1 cellular context compared by ENCODE assay signal in the genomic region with DNA sequence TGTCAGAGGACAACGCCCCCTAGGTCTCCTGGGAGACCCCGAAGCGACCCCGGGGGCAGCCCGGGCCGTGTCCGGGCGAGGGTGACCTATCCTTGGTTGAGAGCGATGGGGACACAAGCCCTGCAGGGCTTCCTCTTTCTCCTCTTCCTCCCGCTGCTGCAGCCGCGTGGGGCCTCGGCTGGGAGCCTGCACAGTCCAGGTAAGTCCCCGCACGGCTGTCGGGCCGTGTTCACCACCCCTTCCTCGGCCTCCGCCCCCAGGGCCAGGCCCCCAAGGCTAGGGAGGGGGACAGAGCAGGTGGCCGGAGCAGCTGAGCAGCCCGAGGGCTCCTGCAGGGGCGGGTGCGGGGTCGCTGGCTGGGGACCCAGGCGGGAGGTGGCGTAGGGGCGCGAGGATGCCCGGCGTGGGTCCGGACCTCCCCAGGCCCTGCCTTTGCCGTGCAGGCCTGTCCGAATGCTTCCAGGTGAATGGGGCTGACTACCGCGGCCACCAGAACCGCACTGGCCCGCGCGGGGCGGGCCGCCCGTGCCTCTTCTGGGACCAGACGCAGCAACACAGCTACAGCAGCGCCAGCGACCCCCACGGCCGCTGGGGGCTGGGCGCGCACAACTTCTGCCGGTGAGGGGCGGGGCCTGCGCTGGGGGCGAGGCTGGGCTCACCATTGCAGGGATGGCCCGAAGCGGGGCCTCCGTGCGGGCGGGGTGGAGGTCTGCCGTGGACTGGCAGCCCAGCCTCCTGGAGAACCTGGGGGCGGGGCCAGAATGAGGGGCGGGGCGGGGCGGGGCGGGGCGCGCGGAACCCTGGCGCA.
TF ChIP-seq lines count a peak whose summit lies in the region.

No MANE protein-coding gene starts in this region.

TF ChIP-seq in HepG2, 621 proteins besides CTCF, POLR2A, EP300 and RAD21 (continued from another document and continues in another):
- TF ChIP-seq, protein P1, sequence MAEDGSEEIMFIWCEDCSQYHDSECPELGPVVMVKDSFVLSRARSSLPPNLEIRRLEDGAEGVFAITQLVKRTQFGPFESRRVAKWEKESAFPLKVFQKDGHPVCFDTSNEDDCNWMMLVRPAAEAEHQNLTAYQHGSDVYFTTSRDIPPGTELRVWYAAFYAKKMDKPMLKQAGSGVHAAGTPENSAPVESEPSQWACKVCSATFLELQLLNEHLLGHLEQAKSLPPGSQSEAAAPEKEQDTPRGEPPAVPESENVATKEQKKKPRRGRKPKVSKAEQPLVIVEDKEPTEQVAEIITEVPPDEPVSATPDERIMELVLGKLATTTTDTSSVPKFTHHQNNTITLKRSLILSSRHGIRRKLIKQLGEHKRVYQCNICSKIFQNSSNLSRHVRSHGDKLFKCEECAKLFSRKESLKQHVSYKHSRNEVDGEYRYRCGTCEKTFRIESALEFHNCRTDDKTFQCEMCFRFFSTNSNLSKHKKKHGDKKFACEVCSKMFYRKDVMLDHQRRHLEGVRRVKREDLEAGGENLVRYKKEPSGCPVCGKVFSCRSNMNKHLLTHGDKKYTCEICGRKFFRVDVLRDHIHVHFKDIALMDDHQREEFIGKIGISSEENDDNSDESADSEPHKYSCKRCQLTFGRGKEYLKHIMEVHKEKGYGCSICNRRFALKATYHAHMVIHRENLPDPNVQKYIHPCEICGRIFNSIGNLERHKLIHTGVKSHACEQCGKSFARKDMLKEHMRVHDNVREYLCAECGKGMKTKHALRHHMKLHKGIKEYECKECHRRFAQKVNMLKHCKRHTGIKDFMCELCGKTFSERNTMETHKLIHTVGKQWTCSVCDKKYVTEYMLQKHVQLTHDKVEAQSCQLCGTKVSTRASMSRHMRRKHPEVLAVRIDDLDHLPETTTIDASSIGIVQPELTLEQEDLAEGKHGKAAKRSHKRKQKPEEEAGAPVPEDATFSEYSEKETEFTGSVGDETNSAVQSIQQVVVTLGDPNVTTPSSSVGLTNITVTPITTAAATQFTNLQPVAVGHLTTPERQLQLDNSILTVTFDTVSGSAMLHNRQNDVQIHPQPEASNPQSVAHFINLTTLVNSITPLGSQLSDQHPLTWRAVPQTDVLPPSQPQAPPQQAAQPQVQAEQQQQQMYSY (CRISPR knock-in tag; IDR thresholded peaks at IDR 0.05) = no peak
- TF ChIP-seq, protein P2, sequence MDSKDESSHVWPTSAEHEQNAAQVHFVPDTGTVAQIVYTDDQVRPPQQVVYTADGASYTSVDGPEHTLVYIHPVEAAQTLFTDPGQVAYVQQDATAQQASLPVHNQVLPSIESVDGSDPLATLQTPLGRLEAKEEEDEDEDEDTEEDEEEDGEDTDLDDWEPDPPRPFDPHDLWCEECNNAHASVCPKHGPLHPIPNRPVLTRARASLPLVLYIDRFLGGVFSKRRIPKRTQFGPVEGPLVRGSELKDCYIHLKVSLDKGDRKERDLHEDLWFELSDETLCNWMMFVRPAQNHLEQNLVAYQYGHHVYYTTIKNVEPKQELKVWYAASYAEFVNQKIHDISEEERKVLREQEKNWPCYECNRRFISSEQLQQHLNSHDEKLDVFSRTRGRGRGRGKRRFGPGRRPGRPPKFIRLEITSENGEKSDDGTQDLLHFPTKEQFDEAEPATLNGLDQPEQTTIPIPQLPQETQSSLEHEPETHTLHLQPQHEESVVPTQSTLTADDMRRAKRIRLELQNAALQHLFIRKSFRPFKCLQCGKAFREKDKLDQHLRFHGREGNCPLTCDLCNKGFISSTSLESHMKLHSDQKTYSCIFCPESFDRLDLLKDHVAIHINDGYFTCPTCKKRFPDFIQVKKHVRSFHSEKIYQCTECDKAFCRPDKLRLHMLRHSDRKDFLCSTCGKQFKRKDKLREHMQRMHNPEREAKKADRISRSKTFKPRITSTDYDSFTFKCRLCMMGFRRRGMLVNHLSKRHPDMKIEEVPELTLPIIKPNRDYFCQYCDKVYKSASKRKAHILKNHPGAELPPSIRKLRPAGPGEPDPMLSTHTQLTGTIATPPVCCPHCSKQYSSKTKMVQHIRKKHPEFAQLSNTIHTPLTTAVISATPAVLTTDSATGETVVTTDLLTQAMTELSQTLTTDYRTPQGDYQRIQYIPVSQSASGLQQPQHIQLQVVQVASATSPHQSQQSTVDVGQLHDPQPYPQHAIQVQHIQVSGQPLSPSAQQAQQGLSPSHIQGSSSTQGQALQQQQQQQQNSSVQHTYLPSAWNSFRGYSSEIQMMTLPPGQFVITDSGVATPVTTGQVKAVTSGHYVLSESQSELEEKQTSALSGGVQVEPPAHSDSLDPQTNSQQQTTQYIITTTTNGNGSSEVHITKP (CRISPR knock-in tag; IDR thresholded peaks at IDR 0.05; ENCODE audit: low read depth) = no peak
- TF ChIP-seq NRL (CRISPR knock-in tag; IDR thresholded peaks at IDR 0.05; ENCODE audit: borderline replicate concordance) (0 out of 2 replicates have a peak, but pooled peaks have one; percentile 17), KLF9 (CRISPR knock-in tag; IDR thresholded peaks at IDR 0.05; ENCODE audit: low read depth) (no peak), ZNF773 (CRISPR knock-in tag; IDR thresholded peaks at IDR 0.05; ENCODE audit: borderline replicate concordance) (no peak), ZFP36L1 (CRISPR knock-in tag; IDR thresholded peaks at IDR 0.05) (no peak), SP5 (CRISPR knock-in tag; IDR thresholded peaks at IDR 0.05; ENCODE audit: borderline replicate concordance, low read depth) (no peak; the same call in 1 of the 2 replicates), MBNL3 (CRISPR knock-in tag; conservative IDR thresholded peaks at IDR 0.05) (no peak), EHMT2 (IDR thresholded peaks at IDR 0.05; ENCODE audit: borderline replicate concordance, low read depth, low read length) (no peak), RNF2 (conservative IDR thresholded peaks at IDR 0.05; ENCODE audit: low read depth) (no peak), SNAI1 (CRISPR knock-in tag; IDR thresholded peaks at IDR 0.05; ENCODE audit: borderline replicate concordance) (no peak), SRY (CRISPR knock-in tag; IDR thresholded peaks at IDR 0.05) (no peak), ZEB1 (IDR thresholded peaks at IDR 0.05; ENCODE audit: insufficient replicate concordance, low read depth) (no peak), SP4 (CRISPR knock-in tag; IDR thresholded peaks at IDR 0.05) (peak; percentile 43; the same call in 1 of the 2 replicates), NCOA1 (CRISPR knock-in tag; IDR thresholded peaks at IDR 0.05) (no peak), STAG1 (CRISPR knock-in tag; IDR thresholded peaks at IDR 0.05) (no peak), SMAD9 (CRISPR knock-in tag; IDR thresholded peaks at IDR 0.05) (no peak), PHF21A (CRISPR knock-in tag; IDR thresholded peaks at IDR 0.05) (peak; percentile 58; the same call in 1 of the 2 replicates), NFKBIZ (CRISPR knock-in tag; IDR thresholded peaks at IDR 0.05) (no peak), ZNF572 (CRISPR knock-in tag; IDR thresholded peaks at IDR 0.05) (no peak)
- TF ChIP-seq, protein P3, sequence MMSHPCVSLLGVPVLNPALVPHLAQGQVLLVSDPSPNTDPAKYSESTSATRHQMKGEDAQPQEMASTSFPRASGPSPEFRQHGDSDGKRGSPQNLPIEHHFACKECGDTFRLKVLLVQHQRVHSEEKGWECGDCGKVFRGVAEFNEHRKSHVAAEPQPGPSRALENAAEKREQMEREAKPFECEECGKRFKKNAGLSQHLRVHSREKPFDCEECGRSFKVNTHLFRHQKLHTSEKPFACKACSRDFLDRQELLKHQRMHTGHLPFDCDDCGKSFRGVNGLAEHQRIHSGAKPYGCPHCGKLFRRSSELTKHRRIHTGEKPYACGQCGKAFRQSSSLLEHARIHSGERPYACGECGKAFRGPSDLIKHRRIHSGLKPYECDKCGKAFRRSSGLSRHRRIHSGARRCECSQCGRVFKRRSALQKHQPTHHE (CRISPR knock-in tag; IDR thresholded peaks at IDR 0.05; ENCODE audit: borderline replicate concordance) = no peak
- TF ChIP-seq, protein P4, sequence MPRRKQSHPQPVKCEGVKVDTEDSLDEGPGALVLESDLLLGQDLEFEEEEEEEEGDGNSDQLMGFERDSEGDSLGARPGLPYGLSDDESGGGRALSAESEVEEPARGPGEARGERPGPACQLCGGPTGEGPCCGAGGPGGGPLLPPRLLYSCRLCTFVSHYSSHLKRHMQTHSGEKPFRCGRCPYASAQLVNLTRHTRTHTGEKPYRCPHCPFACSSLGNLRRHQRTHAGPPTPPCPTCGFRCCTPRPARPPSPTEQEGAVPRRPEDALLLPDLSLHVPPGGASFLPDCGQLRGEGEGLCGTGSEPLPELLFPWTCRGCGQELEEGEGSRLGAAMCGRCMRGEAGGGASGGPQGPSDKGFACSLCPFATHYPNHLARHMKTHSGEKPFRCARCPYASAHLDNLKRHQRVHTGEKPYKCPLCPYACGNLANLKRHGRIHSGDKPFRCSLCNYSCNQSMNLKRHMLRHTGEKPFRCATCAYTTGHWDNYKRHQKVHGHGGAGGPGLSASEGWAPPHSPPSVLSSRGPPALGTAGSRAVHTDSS (CRISPR knock-in tag; conservative IDR thresholded peaks at IDR 0.05) = no peak
- TF ChIP-seq, protein P5, sequence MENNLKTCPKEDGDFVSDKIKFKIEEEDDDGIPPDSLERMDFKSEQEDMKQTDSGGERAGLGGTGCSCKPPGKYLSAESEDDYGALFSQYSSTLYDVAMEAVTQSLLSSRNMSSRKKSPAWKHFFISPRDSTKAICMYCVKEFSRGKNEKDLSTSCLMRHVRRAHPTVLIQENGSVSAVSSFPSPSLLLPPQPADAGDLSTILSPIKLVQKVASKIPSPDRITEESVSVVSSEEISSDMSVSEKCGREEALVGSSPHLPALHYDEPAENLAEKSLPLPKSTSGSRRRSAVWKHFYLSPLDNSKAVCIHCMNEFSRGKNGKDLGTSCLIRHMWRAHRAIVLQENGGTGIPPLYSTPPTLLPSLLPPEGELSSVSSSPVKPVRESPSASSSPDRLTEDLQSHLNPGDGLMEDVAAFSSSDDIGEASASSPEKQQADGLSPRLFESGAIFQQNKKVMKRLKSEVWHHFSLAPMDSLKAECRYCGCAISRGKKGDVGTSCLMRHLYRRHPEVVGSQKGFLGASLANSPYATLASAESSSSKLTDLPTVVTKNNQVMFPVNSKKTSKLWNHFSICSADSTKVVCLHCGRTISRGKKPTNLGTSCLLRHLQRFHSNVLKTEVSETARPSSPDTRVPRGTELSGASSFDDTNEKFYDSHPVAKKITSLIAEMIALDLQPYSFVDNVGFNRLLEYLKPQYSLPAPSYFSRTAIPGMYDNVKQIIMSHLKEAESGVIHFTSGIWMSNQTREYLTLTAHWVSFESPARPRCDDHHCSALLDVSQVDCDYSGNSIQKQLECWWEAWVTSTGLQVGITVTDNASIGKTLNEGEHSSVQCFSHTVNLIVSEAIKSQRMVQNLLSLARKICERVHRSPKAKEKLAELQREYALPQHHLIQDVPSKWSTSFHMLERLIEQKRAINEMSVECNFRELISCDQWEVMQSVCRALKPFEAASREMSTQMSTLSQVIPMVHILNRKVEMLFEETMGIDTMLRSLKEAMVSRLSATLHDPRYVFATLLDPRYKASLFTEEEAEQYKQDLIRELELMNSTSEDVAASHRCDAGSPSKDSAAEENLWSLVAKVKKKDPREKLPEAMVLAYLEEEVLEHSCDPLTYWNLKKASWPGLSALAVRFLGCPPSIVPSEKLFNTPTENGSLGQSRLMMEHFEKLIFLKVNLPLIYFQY (CRISPR knock-in tag; IDR thresholded peaks at IDR 0.05; ENCODE audit: borderline replicate concordance) = 0 out of 2 replicates have a peak, but pooled peaks have one; percentile 26
- TF ChIP-seq, protein P6, sequence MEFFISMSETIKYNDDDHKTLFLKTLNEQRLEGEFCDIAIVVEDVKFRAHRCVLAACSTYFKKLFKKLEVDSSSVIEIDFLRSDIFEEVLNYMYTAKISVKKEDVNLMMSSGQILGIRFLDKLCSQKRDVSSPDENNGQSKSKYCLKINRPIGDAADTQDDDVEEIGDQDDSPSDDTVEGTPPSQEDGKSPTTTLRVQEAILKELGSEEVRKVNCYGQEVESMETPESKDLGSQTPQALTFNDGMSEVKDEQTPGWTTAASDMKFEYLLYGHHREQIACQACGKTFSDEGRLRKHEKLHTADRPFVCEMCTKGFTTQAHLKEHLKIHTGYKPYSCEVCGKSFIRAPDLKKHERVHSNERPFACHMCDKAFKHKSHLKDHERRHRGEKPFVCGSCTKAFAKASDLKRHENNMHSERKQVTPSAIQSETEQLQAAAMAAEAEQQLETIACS (CRISPR knock-in tag; IDR thresholded peaks at IDR 0.05) = no peak
- TF ChIP-seq, protein P7, sequence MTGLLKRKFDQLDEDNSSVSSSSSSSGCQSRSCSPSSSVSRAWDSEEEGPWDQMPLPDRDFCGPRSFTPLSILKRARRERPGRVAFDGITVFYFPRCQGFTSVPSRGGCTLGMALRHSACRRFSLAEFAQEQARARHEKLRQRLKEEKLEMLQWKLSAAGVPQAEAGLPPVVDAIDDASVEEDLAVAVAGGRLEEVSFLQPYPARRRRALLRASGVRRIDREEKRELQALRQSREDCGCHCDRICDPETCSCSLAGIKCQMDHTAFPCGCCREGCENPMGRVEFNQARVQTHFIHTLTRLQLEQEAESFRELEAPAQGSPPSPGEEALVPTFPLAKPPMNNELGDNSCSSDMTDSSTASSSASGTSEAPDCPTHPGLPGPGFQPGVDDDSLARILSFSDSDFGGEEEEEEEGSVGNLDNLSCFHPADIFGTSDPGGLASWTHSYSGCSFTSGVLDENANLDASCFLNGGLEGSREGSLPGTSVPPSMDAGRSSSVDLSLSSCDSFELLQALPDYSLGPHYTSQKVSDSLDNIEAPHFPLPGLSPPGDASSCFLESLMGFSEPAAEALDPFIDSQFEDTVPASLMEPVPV (CRISPR knock-in tag; IDR thresholded peaks at IDR 0.05) = no peak
- TF ChIP-seq, protein P8, sequence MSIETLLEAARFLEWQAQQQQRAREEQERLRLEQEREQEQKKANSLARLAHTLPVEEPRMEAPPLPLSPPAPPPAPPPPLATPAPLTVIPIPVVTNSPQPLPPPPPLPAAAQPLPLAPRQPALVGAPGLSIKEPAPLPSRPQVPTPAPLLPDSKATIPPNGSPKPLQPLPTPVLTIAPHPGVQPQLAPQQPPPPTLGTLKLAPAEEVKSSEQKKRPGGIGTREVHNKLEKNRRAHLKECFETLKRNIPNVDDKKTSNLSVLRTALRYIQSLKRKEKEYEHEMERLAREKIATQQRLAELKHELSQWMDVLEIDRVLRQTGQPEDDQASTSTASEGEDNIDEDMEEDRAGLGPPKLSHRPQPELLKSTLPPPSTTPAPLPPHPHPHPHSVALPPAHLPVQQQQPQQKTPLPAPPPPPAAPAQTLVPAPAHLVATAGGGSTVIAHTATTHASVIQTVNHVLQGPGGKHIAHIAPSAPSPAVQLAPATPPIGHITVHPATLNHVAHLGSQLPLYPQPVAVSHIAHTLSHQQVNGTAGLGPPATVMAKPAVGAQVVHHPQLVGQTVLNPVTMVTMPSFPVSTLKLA (IDR thresholded peaks at IDR 0.05) = no peak
- TF ChIP-seq, protein P9, sequence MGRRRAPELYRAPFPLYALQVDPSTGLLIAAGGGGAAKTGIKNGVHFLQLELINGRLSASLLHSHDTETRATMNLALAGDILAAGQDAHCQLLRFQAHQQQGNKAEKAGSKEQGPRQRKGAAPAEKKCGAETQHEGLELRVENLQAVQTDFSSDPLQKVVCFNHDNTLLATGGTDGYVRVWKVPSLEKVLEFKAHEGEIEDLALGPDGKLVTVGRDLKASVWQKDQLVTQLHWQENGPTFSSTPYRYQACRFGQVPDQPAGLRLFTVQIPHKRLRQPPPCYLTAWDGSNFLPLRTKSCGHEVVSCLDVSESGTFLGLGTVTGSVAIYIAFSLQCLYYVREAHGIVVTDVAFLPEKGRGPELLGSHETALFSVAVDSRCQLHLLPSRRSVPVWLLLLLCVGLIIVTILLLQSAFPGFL (CRISPR knock-in tag; IDR thresholded peaks at IDR 0.05) = no peak
